In the genomic region with DNA sequence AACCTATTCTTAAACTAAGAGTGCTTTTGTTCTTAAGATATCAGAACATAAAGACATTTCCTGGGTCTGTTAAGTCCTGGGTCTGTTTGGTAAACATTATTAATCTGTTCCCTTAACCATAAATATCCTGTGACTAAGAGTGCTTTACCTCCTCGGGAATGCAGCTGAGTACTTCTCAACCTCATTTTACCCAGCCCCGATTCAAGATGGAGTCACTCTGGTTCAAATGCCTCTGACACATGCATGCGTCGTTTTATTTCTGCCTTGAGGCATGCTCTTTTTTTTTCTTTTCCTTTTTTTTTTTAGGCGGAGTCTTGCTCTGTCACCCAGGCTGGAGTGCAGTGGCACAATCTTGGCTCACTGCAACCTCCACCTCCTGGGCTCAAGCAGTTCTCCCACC, we compare ENCODE assay signal across 1 cellular context.
TF ChIP-seq lines count a peak whose summit lies in the region.

No MANE protein-coding gene starts in this region.

TF ChIP-seq in K562, 482 proteins besides CTCF, POLR2A, EP300 and RAD21 (continued from another document and continues in another):
- TF ChIP-seq, protein P1, sequence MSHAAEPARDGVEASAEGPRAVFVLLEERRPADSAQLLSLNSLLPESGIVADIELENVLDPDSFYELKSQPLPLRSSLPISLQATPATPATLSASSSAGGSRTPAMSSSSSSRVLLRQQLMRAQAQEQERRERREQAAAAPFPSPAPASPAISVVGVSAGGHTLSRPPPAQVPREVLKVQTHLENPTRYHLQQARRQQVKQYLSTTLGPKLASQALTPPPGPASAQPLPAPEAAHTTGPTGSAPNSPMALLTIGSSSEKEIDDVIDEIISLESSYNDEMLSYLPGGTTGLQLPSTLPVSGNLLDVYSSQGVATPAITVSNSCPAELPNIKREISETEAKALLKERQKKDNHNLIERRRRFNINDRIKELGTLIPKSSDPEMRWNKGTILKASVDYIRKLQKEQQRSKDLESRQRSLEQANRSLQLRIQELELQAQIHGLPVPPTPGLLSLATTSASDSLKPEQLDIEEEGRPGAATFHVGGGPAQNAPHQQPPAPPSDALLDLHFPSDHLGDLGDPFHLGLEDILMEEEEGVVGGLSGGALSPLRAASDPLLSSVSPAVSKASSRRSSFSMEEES (CRISPR knock-in tag; IDR thresholded peaks at IDR 0.05), result no peak
- TF ChIP-seq ZFPM2 (CRISPR knock-in tag; IDR thresholded peaks at IDR 0.05), result no peak
- no peak for TF ChIP-seq E2F6 (IDR thresholded peaks at IDR 0.05; ENCODE audit: borderline replicate concordance in 1 of 2, extremely low read depth in 1 of 2, insufficient read depth in 1 of 2, insufficient read length in 1 of 2, low read depth in 1 of 2, low read length in 1 of 2, poor library complexity in 1 of 2, severe bottlenecking in 1 of 2)
- no peak for TF ChIP-seq MXD1 (CRISPR knock-in tag; IDR thresholded peaks at IDR 0.05; ENCODE audit: borderline replicate concordance, poor library complexity, severe bottlenecking)
- TF ChIP-seq ZNF282 (CRISPR knock-in tag; IDR thresholded peaks at IDR 0.05), result no peak
- no peak for TF ChIP-seq CLOCK (CRISPR knock-in tag; IDR thresholded peaks at IDR 0.05; ENCODE audit: borderline replicate concordance)
- no peak for TF ChIP-seq IRF2 (CRISPR knock-in tag; IDR thresholded peaks at IDR 0.05)
- TF ChIP-seq ZEB2 (IDR thresholded peaks at IDR 0.05), result no peak
- peak; percentile 81 for TF ChIP-seq DDX20 (tag; IDR thresholded peaks at IDR 0.05; ENCODE audit: low read depth)
- no peak for TF ChIP-seq MTA2 (IDR thresholded peaks at IDR 0.05; ENCODE audit: low read depth)
- TF ChIP-seq ZNF263 (CRISPR knock-in tag; IDR thresholded peaks at IDR 0.05; ENCODE audit: borderline replicate concordance), result no peak
- no peak for TF ChIP-seq NCOA1 (IDR thresholded peaks at IDR 0.05; ENCODE audit: low read depth)
- TF ChIP-seq NR2C2 (CRISPR knock-in tag; IDR thresholded peaks at IDR 0.05), result no peak
- no peak for TF ChIP-seq NR2C2 (tag; IDR thresholded peaks at IDR 0.05)
- TF ChIP-seq NCOR1 (IDR thresholded peaks at IDR 0.05), result no peak
- no peak for TF ChIP-seq MEF2A (IDR thresholded peaks at IDR 0.05; ENCODE audit: control insufficient read depth, low read depth, low read length)
- no peak for TF ChIP-seq EHMT2 (IDR thresholded peaks at IDR 0.05)
- TF ChIP-seq FOXA3 (CRISPR knock-in tag; conservative IDR thresholded peaks at IDR 0.05 in 1 of 2, IDR thresholded peaks at IDR 0.05 in 1 of 2), result no peak
- no peak for TF ChIP-seq ESRRB (CRISPR knock-in tag; IDR thresholded peaks at IDR 0.05; ENCODE audit: borderline replicate concordance)
- peak; percentile 82; the same call in 1 of the 2 replicates for TF ChIP-seq KLF6 (CRISPR knock-in tag; IDR thresholded peaks at IDR 0.05; ENCODE audit: borderline replicate concordance)
- no peak for TF ChIP-seq RBM17 (IDR thresholded peaks at IDR 0.05; ENCODE audit: borderline replicate concordance, low read depth, low read length)
- no peak for TF ChIP-seq LCOR (CRISPR knock-in tag; IDR thresholded peaks at IDR 0.05)
- TF ChIP-seq, protein P2, sequence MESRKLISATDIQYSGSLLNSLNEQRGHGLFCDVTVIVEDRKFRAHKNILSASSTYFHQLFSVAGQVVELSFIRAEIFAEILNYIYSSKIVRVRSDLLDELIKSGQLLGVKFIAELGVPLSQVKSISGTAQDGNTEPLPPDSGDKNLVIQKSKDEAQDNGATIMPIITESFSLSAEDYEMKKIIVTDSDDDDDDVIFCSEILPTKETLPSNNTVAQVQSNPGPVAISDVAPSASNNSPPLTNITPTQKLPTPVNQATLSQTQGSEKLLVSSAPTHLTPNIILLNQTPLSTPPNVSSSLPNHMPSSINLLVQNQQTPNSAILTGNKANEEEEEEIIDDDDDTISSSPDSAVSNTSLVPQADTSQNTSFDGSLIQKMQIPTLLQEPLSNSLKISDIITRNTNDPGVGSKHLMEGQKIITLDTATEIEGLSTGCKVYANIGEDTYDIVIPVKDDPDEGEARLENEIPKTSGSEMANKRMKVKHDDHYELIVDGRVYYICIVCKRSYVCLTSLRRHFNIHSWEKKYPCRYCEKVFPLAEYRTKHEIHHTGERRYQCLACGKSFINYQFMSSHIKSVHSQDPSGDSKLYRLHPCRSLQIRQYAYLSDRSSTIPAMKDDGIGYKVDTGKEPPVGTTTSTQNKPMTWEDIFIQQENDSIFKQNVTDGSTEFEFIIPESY (CRISPR knock-in tag; IDR thresholded peaks at IDR 0.05), result no peak
- no peak for TF ChIP-seq GTF2B (IDR thresholded peaks at IDR 0.05; ENCODE audit: extremely low read depth, insufficient read length)
- TF ChIP-seq ZNF592 (IDR thresholded peaks at IDR 0.05), result peak; percentile 70
- TF ChIP-seq, protein P3, sequence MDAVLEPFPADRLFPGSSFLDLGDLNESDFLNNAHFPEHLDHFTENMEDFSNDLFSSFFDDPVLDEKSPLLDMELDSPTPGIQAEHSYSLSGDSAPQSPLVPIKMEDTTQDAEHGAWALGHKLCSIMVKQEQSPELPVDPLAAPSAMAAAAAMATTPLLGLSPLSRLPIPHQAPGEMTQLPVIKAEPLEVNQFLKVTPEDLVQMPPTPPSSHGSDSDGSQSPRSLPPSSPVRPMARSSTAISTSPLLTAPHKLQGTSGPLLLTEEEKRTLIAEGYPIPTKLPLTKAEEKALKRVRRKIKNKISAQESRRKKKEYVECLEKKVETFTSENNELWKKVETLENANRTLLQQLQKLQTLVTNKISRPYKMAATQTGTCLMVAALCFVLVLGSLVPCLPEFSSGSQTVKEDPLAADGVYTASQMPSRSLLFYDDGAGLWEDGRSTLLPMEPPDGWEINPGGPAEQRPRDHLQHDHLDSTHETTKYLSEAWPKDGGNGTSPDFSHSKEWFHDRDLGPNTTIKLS (IDR thresholded peaks at IDR 0.05; ENCODE audit: borderline replicate concordance, low read depth), result no peak
- TF ChIP-seq GATAD2B (IDR thresholded peaks at IDR 0.05; ENCODE audit: borderline replicate concordance), result no peak
- TF ChIP-seq MCM3 (IDR thresholded peaks at IDR 0.05), result no peak
- TF ChIP-seq RB1 (IDR thresholded peaks at IDR 0.05; ENCODE audit: low read depth), result no peak
- TF ChIP-seq ZNF444 (CRISPR knock-in tag; IDR thresholded peaks at IDR 0.05), result no peak
- peak; percentile 90 for TF ChIP-seq PTTG1 (tag; IDR thresholded peaks at IDR 0.05; ENCODE audit: low read depth)
- peak; percentile 62; the same call in 1 of the 2 replicates for TF ChIP-seq ZNF239 (CRISPR knock-in tag; IDR thresholded peaks at IDR 0.05)
- no peak for TF ChIP-seq SRSF9 (IDR thresholded peaks at IDR 0.05; ENCODE audit: borderline replicate concordance, low read depth, low read length)
- TF ChIP-seq MCM7 (IDR thresholded peaks at IDR 0.05), result no peak
- no peak for TF ChIP-seq DPF2 (IDR thresholded peaks at IDR 0.05)
- TF ChIP-seq ZNF212 (CRISPR knock-in tag; IDR thresholded peaks at IDR 0.05), result no peak
- TF ChIP-seq FOXP1 (CRISPR knock-in tag; IDR thresholded peaks at IDR 0.05), result no peak
- no peak for TF ChIP-seq LEF1 (IDR thresholded peaks at IDR 0.05)
- TF ChIP-seq GATA2 (CRISPR knock-in tag; IDR thresholded peaks at IDR 0.05), result no peak
- TF ChIP-seq TRIM28 (IDR thresholded peaks at IDR 0.05), result no peak
- TF ChIP-seq ZKSCAN8 (CRISPR knock-in tag; IDR thresholded peaks at IDR 0.05), result no peak
- TF ChIP-seq CBFA2T3 (IDR thresholded peaks at IDR 0.05), result no peak
- TF ChIP-seq NEUROD1 (IDR thresholded peaks at IDR 0.05; ENCODE audit: borderline replicate concordance, low read depth, low read length, partially characterized antibody), result no peak
- no peak for TF ChIP-seq ZBTB34 (CRISPR knock-in tag; IDR thresholded peaks at IDR 0.05)
- TF ChIP-seq NFRKB (IDR thresholded peaks at IDR 0.05; ENCODE audit: low read depth), result no peak
- no peak for TF ChIP-seq ZBTB1 (CRISPR knock-in tag; IDR thresholded peaks at IDR 0.05; ENCODE audit: borderline replicate concordance, low read depth)
- no peak for TF ChIP-seq SP1 (CRISPR knock-in tag; IDR thresholded peaks at IDR 0.05)
- TF ChIP-seq CBX8 (IDR thresholded peaks at IDR 0.05; ENCODE audit: borderline replicate concordance, extremely low read depth, low read depth, low read length, poor library complexity, severe bottlenecking), result no peak
- no peak for TF ChIP-seq TAF9B (IDR thresholded peaks at IDR 0.05; ENCODE audit: partially characterized antibody)
- peak; percentile 32; the same call in 1 of the 2 replicates for TF ChIP-seq ZNF76 (CRISPR knock-in tag; IDR thresholded peaks at IDR 0.05; ENCODE audit: borderline replicate concordance)
- TF ChIP-seq POLR3G (IDR thresholded peaks at IDR 0.05; ENCODE audit: extremely low read depth, insufficient read length, insufficient replicate concordance), result no peak
- no peak for TF ChIP-seq ZNF24 (IDR thresholded peaks at IDR 0.05)
- TF ChIP-seq CREM (IDR thresholded peaks at IDR 0.05; ENCODE audit: low read depth), result no peak
- TF ChIP-seq ERF (CRISPR knock-in tag; IDR thresholded peaks at IDR 0.05), result no peak
- TF ChIP-seq CHD4 (IDR thresholded peaks at IDR 0.05; ENCODE audit: insufficient read depth, insufficient replicate concordance, low read depth, low read length, poor library complexity, severe bottlenecking), result no peak
- TF ChIP-seq HNRNPLL (IDR thresholded peaks at IDR 0.05; ENCODE audit: low read depth, low read length, poor library complexity, severe bottlenecking), result no peak
- TF ChIP-seq DIDO1 (tag; IDR thresholded peaks at IDR 0.05; ENCODE audit: low read depth), result peak; percentile 34; the same call in 1 of the 2 replicates
